In genomic region chr3:63351159-63352007, GRCh38 we compare ENCODE assay signal across 8 cellular contexts.
DNase-seq lines count a peak whose midpoint lies in the region; ATAC-seq and TF ChIP-seq lines count a peak whose summit lies in the region.

No MANE protein-coding gene starts in this region.

- ATAC-seq in GM21717 (IDR thresholded peaks at IDR 0.05; ENCODE audit: unreplicated experiment) (peak; percentile 59), HG03039 (IDR thresholded peaks at IDR 0.05; ENCODE audit: unreplicated experiment) (no peak)

- peak; percentile 87 for TF ChIP-seq CTCF in LNCaP clone FGC (IDR thresholded peaks at IDR 0.05; ENCODE audit: control insufficient read depth, extremely low read depth, insufficient read depth)

- DNase-seq in NCI-H2029 treated with DMSO at 0.1 percent for 48 hours (lab: John Stamatoyannopoulos, UW), result peak; percentile 11
- DNase-seq in NCI-H2029 (lab: John Stamatoyannopoulos, UW), result no peak
- DNase-seq in LNCaP clone FGC (ENCODE audit: low read depth), result peak; percentile 30
- peak; percentile 64 for DNase-seq in SW480 (ENCODE audit: low spot score)
- peak; percentile 55 for DNase-seq in globus pallidus (ENCODE audit: low spot score)
- peak; percentile 65 for DNase-seq in putamen (ENCODE audit: low spot score)

- no peak overlapping the region for H3K4me3 ChIP-seq in LNCaP clone FGC (ENCODE audit: low read depth, low read length)
